7 cellular contexts compared by ENCODE assay signal in the genomic region with DNA sequence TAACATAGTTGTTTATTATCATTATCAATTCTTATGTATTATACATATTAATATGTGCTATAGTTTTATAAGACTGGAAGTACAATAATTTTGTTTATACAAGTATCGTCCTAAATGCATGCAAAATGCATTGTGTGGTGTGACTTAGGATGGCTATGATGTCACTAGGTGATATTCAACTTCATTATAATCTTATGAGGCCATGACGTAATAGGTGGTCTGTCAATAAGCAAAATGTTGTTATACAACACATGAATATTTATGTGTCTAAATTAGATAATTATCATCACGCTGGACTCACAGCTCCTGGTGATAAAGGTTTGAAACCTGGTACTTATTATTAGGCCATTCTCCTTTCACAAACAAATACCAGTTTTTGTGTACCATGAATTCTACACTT.
"Had no signal": no experiment of that assay in that cellular context is flagged by ENCODE, and none has a peak within 500 bp of the region (broad histone marks: within the 10 kb centered on the region; RNA-seq: fewer than 3 reads in every experiment).

No MANE protein-coding gene starts in this region.

- H3K4me2 ChIP-seq: KMS-11 had no signal

- ATAC-seq: K562 had no signal

- H3K9ac ChIP-seq: KMS-11 had no signal

- DNase-seq: IMR-90, KBM-7, KG1 had no signal

- H3K27ac ChIP-seq: HL-60, KMS-11 had no signal

- FAIRE-seq: HTR-8/SVneo, K562 had no signal

- H3K4me3 ChIP-seq: K562 had no signal
